Comparison of ENCODE assay signal across 13 cellular contexts in genomic region chr2:64939332-64939917, GRCh38. TPM values are rescaled to one million over a fixed set of nuclear protein-coding genes. Genes with fewer than 3 reads are reported as not detected.
DNase-seq lines count a peak whose midpoint lies in the region; ATAC-seq lines count a peak whose summit lies in the region.
"Had no signal": no experiment of that assay in that cellular context is flagged by ENCODE, and none has a peak within 500 bp of the region (broad histone marks: within the 10 kb centered on the region; RNA-seq: fewer than 3 reads in every experiment).

No MANE protein-coding gene starts in this region.

- intact Hi-C loops in CD4-positive, alpha-beta memory T cell (cut with micrococcal nuclease) = no loop called here

- peak overlapping the region in 6 of 8 donors; percentile 6 to 49 (median 19) for H3K4me3 Mint-ChIP-seq in CD4-positive, alpha-beta memory T cell
- H3K4me3 Mint-ChIP-seq in T-helper 2 cell treated with Interferon-gamma antibody and Interleukin-4, amounts not matched to agents 5 μg/mL and 100 μg/mL, for 36 hours = peak overlapping the region; percentile 28
- H3K4me3 Mint-ChIP-seq: H9 had no signal

- no peak overlapping the region for H3K4me3 ChIP-seq in CD4-positive, alpha-beta memory T cell (ENCODE audit: low read length in 2 of 2)

- H3K36me3 ChIP-seq in CD4-positive, alpha-beta memory T cell (ENCODE audit: insufficient read depth, low read length) = no peaks in the 10 kb centered on the region

- no peaks in the 10 kb centered on the region for H3K36me3 Mint-ChIP-seq in CD4-positive, alpha-beta memory T cell
- peaks cover 6% of the 10 kb centered on the region for H3K36me3 Mint-ChIP-seq in T-helper 2 cell treated with Interferon-gamma antibody and Interleukin-4, amounts not matched to agents 5 μg/mL and 100 μg/mL, for 36 hours (ENCODE audit: low read depth)

- POLR2A ChIA-PET in CD4-positive, alpha-beta memory T cell (lab: Charles Lee; ENCODE audit: partially characterized antibody) = no interaction called here

- no peak for DNase-seq in CD4-positive, alpha-beta memory T cell
- no peak for DNase-seq in T-helper 2 cell treated with Interferon-gamma antibody and Interleukin-4, amounts not matched to agents 5 μg/mL and 100 μg/mL, for 36 hours (ENCODE audit: low spot score)
- DNase-seq in hypothalamus (lab: John Stamatoyannopoulos, UW) (no peak), GM03348 (ENCODE audit: low spot score) (no peak), amygdala (lab: John Stamatoyannopoulos, UW) (no peak), NCI-H2029 treated with DMSO at 0.1 percent for 48 hours (lab: John Stamatoyannopoulos, UW) (no peak)
- DNase-seq: H9; NCI-H1092 treated with DMSO at 0.1 percent for 48 hours; stimulated activated CD8-positive, alpha-beta memory T cell treated with anti-CD3 and anti-CD28 coated beads, Interleukin-4, amount 100 ng/mL, for 48 hours had no signal

- peaks cover 10% of the 10 kb centered on the region for H3K4me1 ChIP-seq in CD4-positive, alpha-beta memory T cell (ENCODE audit: insufficient read depth, low read length)

- no peak overlapping the region for H3K27ac ChIP-seq in CD4-positive, alpha-beta memory T cell (ENCODE audit: low read depth, low read length)

- H3K9me3 ChIP-seq in CD4-positive, alpha-beta memory T cell (ENCODE audit: control insufficient read depth in 1 of 2, low read length in 2 of 2) = no peaks in the 10 kb centered on the region

- H3K4me1 Mint-ChIP-seq in CD4-positive, alpha-beta memory T cell = peaks cover 12 to 24% (median 20%) of the 10 kb centered on the region in 4 donors
- peaks cover 37% of the 10 kb centered on the region for H3K4me1 Mint-ChIP-seq in T-helper 2 cell treated with Interferon-gamma antibody and Interleukin-4, amounts not matched to agents 5 μg/mL and 100 μg/mL, for 36 hours (ENCODE audit: low read depth)

- H3K27me3 Mint-ChIP-seq in CD4-positive, alpha-beta memory T cell = no peaks in the 10 kb centered on the region
- H3K27me3 Mint-ChIP-seq in T-helper 2 cell treated with Interferon-gamma antibody and Interleukin-4, amounts not matched to agents 5 μg/mL and 100 μg/mL, for 36 hours (ENCODE audit: low read depth) = no peaks in the 10 kb centered on the region

- H3K27me3 ChIP-seq in CD4-positive, alpha-beta memory T cell (ENCODE audit: insufficient read depth, low read length) = no peaks in the 10 kb centered on the region

- peaks cover 0 to 2% (median 0%) of the 10 kb centered on the region in 8 donors for H3K9me3 Mint-ChIP-seq in CD4-positive, alpha-beta memory T cell
- peaks cover 13% of the 10 kb centered on the region for H3K9me3 Mint-ChIP-seq in T-helper 2 cell treated with Interferon-gamma antibody and Interleukin-4, amounts not matched to agents 5 μg/mL and 100 μg/mL, for 36 hours

- ATAC-seq in GM19025 (IDR thresholded peaks at IDR 0.05; ENCODE audit: low read depth, unreplicated experiment) (peak; percentile 50), HG02970 (IDR thresholded peaks at IDR 0.05; ENCODE audit: low FRiP score, unreplicated experiment) (peak; percentile 45)
- ATAC-seq: Panc1 had no signal

- CTCF ChIA-PET in CD4-positive, alpha-beta memory T cell (lab: Charles Lee; ENCODE audit: partially characterized antibody) = no interaction called here

- peak overlapping the region in 1 of 7 donors; percentile 6 for H3K27ac Mint-ChIP-seq in CD4-positive, alpha-beta memory T cell
- H3K27ac Mint-ChIP-seq in T-helper 2 cell treated with Interferon-gamma antibody and Interleukin-4, amounts not matched to agents 5 μg/mL and 100 μg/mL, for 36 hours = peak overlapping the region; percentile 24
- H3K27ac Mint-ChIP-seq: activated T-cell treated with anti-CD3 and anti-CD28 coated beads, Interleukin-2, amount 50 U/mL, for 72 hours; H9 had no signal

RNA-seq across cellular contexts. Expression of gene SLC1A4, which starts 49.8 kb away (rescaled TPM):
- 10 to 100 TPM in 1 of 2 experiments, 1 to 10 TPM in 1; 8.2 to 10.3 TPM for total RNA-seq in CD4-positive, alpha-beta memory T cell
- polyA plus RNA-seq in CD4-positive, alpha-beta memory T cell = 1 to 10 TPM; 1.6 to 2.0 TPM
